In the genomic region with DNA sequence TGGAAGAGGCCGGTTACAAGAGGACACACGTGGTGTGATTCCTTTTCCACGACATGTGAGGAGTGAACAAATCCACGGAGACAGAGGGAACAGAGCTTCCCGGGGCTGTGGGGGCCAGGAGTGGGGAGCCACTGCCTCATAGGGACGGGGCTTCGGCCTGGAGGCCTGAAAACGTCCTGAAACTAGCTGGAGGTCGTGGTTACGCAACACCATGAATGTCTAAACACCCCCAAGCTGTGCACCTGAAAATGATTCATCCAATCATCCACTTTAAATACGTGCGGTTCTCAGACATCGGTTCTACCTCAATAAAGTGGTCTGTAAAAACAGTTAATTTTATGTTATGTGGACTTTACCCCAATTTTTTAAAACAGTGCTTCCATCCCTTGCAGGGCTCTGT, we compare ENCODE assay signal across 16 cellular contexts.
"Had no signal": no experiment of that assay in that cellular context is flagged by ENCODE, and none has a peak within 500 bp of the region (broad histone marks: within the 10 kb centered on the region; RNA-seq: fewer than 3 reads in every experiment).

No MANE protein-coding gene starts in this region.

- H3K27me3 ChIP-seq: brain microvascular endothelial cell had no signal

- H3K36me3 ChIP-seq: brain microvascular endothelial cell, gastrocnemius medialis, heart right ventricle, left ventricle myocardium inferior, stomach, thoracic aorta had no signal

- H3K4me1 ChIP-seq: gastrocnemius medialis, parathyroid adenoma had no signal

- H3K27ac ChIP-seq: brain microvascular endothelial cell, gastrocnemius medialis, heart right ventricle, left ventricle myocardium inferior, parathyroid adenoma, stomach, thoracic aorta had no signal

- ATAC-seq: gastrocnemius medialis; heart right ventricle; naive thymus-derived CD8-positive, alpha-beta T cell had no signal

- H3K4me3 ChIP-seq: gastrocnemius medialis, heart right ventricle, left ventricle myocardium inferior, stomach, thoracic aorta had no signal

- DNase-seq: activated CD4-positive, alpha-beta T cell treated with anti-CD3 and anti-CD28 coated beads, Interleukin-2, amount 10 ng/mL, durations not matched to agents 7 days and 5 days; activated CD4-positive, CD25-positive, alpha-beta regulatory T cell; activated CD8-positive, alpha-beta memory T cell treated with anti-CD3 and anti-CD28 coated beads, Interleukin-2, amount 50 U/mL, for 48 hours; anterior cingulate cortex; brain microvascular endothelial cell; dermis blood vessel endothelial cell; gastrocnemius medialis; heart right ventricle; islet precursor cell; left ventricle myocardium inferior; mesenchymal stem cell; naive thymus-derived CD8-positive, alpha-beta T cell; stimulated activated CD4-positive, alpha-beta T cell treated with anti-CD3 and anti-CD28 coated beads, Interleukin-12 subunit alpha, Interleukin-12 subunit beta, amount 100 ng/mL, for 4 hours; stomach had no signal
